ENCODE assay signal across 8 cellular contexts in genomic region chr22:50525104-50525958, GRCh38. TPM values are rescaled to one million over a fixed set of nuclear protein-coding genes. Genes with fewer than 3 reads are reported as not detected.
DNase-seq lines count a peak whose midpoint lies in the region; TF ChIP-seq lines count a peak whose summit lies in the region.

Gene SCO2 (minus strand): TSS chr22:50525598. CDS start chr22:50524411, 1,187 bp downstream.

- H3K27me3 Mint-ChIP-seq in endothelial cell (ENCODE audit: unreplicated experiment), result peaks cover 33% of the 10 kb centered on the region

- peak within 1 kb of the TSS; percentile 82 for H3K4me3 ChIP-seq in NT2/D1 (ENCODE audit: insufficient read length, low read depth)

- peaks cover 12% of the 10 kb centered on the region for H3K36me3 Mint-ChIP-seq in endothelial cell (ENCODE audit: low read depth, unreplicated experiment)

- peaks cover 6% of the 10 kb centered on the region for H3K4me1 Mint-ChIP-seq in endothelial cell (ENCODE audit: unreplicated experiment)

- peaks cover 11% of the 10 kb centered on the region for H3K4me1 ChIP-seq in NT2/D1 (ENCODE audit: insufficient read depth, insufficient read length)

- no peaks in the 10 kb centered on the region for H3K27me3 ChIP-seq in NT2/D1 (ENCODE audit: insufficient read depth, insufficient read length)

- TF ChIP-seq CTCF in GM20000 (IDR thresholded peaks at IDR 0.05; ENCODE audit: extremely low read depth, missing control alignments) (peak; percentile 40), endothelial cell (IDR thresholded peaks at IDR 0.05; ENCODE audit: unreplicated experiment) (peak; percentile 14)

- peaks cover 40% of the 10 kb centered on the region for H3K36me3 ChIP-seq in NT2/D1 (ENCODE audit: insufficient read depth, insufficient read length, low read length)

- no peaks in the 10 kb centered on the region for H3K9me3 Mint-ChIP-seq in endothelial cell (ENCODE audit: unreplicated experiment)

- H3K27ac Mint-ChIP-seq in endothelial cell (ENCODE audit: unreplicated experiment), result peak within 1 kb of the TSS; percentile 78

- no peaks in the 10 kb centered on the region for H3K9me3 ChIP-seq in NT2/D1 (ENCODE audit: insufficient read depth, low read length)

- H3K4me3 Mint-ChIP-seq in endothelial cell (ENCODE audit: unreplicated experiment), result peak within 1 kb of the TSS; percentile 95

- peak within 1 kb of the TSS; percentile 91 for H3K9ac ChIP-seq in NT2/D1 (ENCODE audit: insufficient read length, low read depth)

- DNase-seq in COR-L47 (lab: John Stamatoyannopoulos, UW) (peak; percentile 97), GM20000 (ENCODE audit: low spot score) (peak; percentile 99), HUDEP-2 (lab: John Stamatoyannopoulos, UW; ENCODE audit: unreplicated experiment in 76 of 76) (peak in 74 of 76 experiments; percentile 75 to 97 (median 94)), NT2/D1 (ENCODE audit: low read depth, low spot score) (peak; percentile 89), endothelial cell (ENCODE audit: low spot score) (peak; percentile 97), middle frontal gyrus (ENCODE audit: extremely low spot score, low spot score) (peak; percentile 96)
- DNase-seq in activated CD8-positive, alpha-beta memory T cell treated with anti-CD3 and anti-CD28 coated beads, Interleukin-2, amount 50 U/mL, for 4 hours, result peak; percentile 98
- DNase-seq in stimulated activated CD8-positive, alpha-beta memory T cell treated with anti-CD3 and anti-CD28 coated beads, Interleukin-2, amount 100 ng/mL, for 1 hour (ENCODE audit: low read depth in 2 of 2), result peak; percentile 94 to 96

RNA-seq across cellular contexts. Expression of gene SCO2, which starts in this region (rescaled TPM):
- total RNA-seq in endothelial cell (ENCODE audit: unreplicated experiment), result 1.1 TPM

Comparison
In these comparisons a context has a peak if more than half of its experiments do, and no peak if none do; other contexts are left out.
1. Peak in every context shown above with its lines: DNase-seq and H3K4me3 ChIP-seq.